ENCODE assay signal across 36 cellular contexts in the genomic region with DNA sequence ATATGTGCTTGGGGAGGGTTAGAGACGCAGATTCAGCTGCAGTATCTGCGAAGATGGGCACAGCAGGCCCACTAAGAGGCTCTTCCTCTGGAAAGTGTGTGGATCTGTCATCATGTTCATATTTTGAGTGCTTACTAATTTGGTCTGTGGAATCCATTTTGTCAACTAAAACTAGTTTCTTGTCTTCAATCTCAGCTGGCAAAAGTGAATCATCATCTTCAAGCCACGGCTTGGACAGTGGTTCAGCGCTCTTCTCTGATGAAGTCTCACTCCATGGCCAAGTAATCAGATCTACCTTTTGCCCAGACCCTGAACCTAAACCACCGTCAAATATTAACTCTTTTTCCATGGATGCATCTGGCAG.
"Had no signal": no experiment of that assay in that cellular context is flagged by ENCODE, and none has a peak within 500 bp of the region (broad histone marks: within the 10 kb centered on the region; RNA-seq: fewer than 3 reads in every experiment).

No MANE protein-coding gene starts in this region.

- H3K4me3 Mint-ChIP-seq: activated CD4-positive, alpha-beta T cell treated with anti-CD3 and anti-CD28 coated beads, Interleukin-2, amount 10 ng/mL, durations not matched to agents 7 days and 5 days; activated CD8-positive, alpha-beta memory T cell treated with anti-CD3 and anti-CD28 coated beads, Interleukin-2, amount 10 ng/mL, durations not matched to agents 7 days and 5 days; activated CD8-positive, alpha-beta T cell treated with anti-CD3 and anti-CD28 coated beads, Interleukin-2, amount 10 ng/mL, durations not matched to agents 7 days and 5 days; central memory CD8-positive, alpha-beta T cell; dendritic cell treated with granulocyte-macrophage colony-stimulating factor and Interleukin-4, amounts not matched to agents 40 ng/mL and 50 ng/mL, for 4 days; endodermal cell; mesothelial cell of epicardium; nephron progenitor cell; stimulated activated naive CD8-positive, alpha-beta T cell treated with anti-CD3 and anti-CD28 coated beads, Interleukin-15, amount 100 ng/mL, for 72 hours; T-helper 1 cell treated with Interleukin-12 subunit alpha and Interleukin-12 subunit beta and Interleukin-4 antibody, amounts not matched to agents 30 μg/mL and 1 μg/mL, for 36 hours had no signal

- H3K9me3 ChIP-seq: esophagus muscularis mucosa, gastroesophageal sphincter, neutrophil, ovary, prostate gland, thyroid gland, upper lobe of left lung, vagina had no signal

- H3K4me1 ChIP-seq: esophagus muscularis mucosa, gastroesophageal sphincter, prostate gland, thyroid gland, upper lobe of left lung, vagina had no signal

- H3K9me3 Mint-ChIP-seq: activated CD4-positive, alpha-beta T cell treated with anti-CD3 and anti-CD28 coated beads, Interleukin-2, amount 10 ng/mL, durations not matched to agents 7 days and 5 days; central memory CD8-positive, alpha-beta T cell; mesothelial cell of epicardium; nephron progenitor cell; T-helper 1 cell treated with Interleukin-12 subunit alpha and Interleukin-12 subunit beta and Interleukin-4 antibody, amounts not matched to agents 30 μg/mL and 1 μg/mL, for 36 hours had no signal

- ATAC-seq: activated CD4-positive, CD25-positive, alpha-beta regulatory T cell treated with anti-CD3 and anti-CD28 coated beads, Interleukin-2, amount 50 U/mL, for 24 hours; activated CD8-positive, alpha-beta memory T cell treated with anti-CD3 and anti-CD28 coated beads, Interleukin-2, amount 10 ng/mL, durations not matched to agents 7 days and 5 days; activated CD8-positive, alpha-beta T cell treated with anti-CD3 and anti-CD28 coated beads, Interleukin-2, amount 10 ng/mL, durations not matched to agents 7 days and 5 days; gastroesophageal sphincter; left cardiac atrium; sciatic nerve had no signal

- H3K36me3 ChIP-seq: esophagus muscularis mucosa, gastroesophageal sphincter, neutrophil, ovary, prostate gland, thyroid gland, upper lobe of left lung, vagina had no signal

- DNase-seq: activated CD4-positive, alpha-beta T cell treated with anti-CD3 and anti-CD28 coated beads, Interleukin-2, amount 10 ng/mL, durations not matched to agents 7 days and 5 days; activated CD8-positive, alpha-beta memory T cell treated with anti-CD3 and anti-CD28 coated beads, Interleukin-2, amount 10 ng/mL, durations not matched to agents 7 days and 5 days; activated CD8-positive, alpha-beta T cell treated with anti-CD3 and anti-CD28 coated beads, Interleukin-2, amount 10 ng/mL, durations not matched to agents 7 days and 5 days; activated gamma-delta T cell; activated naive CD4-positive, alpha-beta T cell treated with anti-CD3 and anti-CD28 coated beads, Interleukin-2, amount 50 U/mL, for 16 hours; anterior cingulate cortex; endodermal cell; head of caudate nucleus; hippocampal formation; left cardiac atrium; left ventricle myocardium superior; mammary epithelial cell; naive B cell; nephron progenitor cell; ovary; retina; stimulated activated CD4-positive, alpha-beta T cell treated with anti-CD3 and anti-CD28 coated beads, Interleukin-12 subunit alpha, Interleukin-12 subunit beta, amount 100 ng/mL, for 4 hours; stimulated activated CD4-positive, alpha-beta T cell treated with anti-CD3 and anti-CD28 coated beads, Interleukin-4, amount 100 ng/mL, for 1 hour; SW 1271; T-helper 9 cell; thyroid gland; upper lobe of left lung; WERI-Rb-1 had no signal

- H3K4me3 ChIP-seq: esophagus muscularis mucosa, gastroesophageal sphincter, ovary, prostate gland, skin epidermis, thyroid gland, upper lobe of left lung, vagina had no signal

- H3K27ac ChIP-seq: esophagus muscularis mucosa, gastroesophageal sphincter, neutrophil, ovary, prostate gland, skin epidermis, thyroid gland, upper lobe of left lung, vagina, WERI-Rb-1 had no signal

- H3K27me3 Mint-ChIP-seq: activated CD4-positive, alpha-beta T cell treated with anti-CD3 and anti-CD28 coated beads, Interleukin-2, amount 10 ng/mL, durations not matched to agents 7 days and 5 days; activated CD8-positive, alpha-beta memory T cell treated with anti-CD3 and anti-CD28 coated beads, Interleukin-2, amount 10 ng/mL, durations not matched to agents 7 days and 5 days; central memory CD8-positive, alpha-beta T cell; dendritic cell treated with granulocyte-macrophage colony-stimulating factor and Interleukin-4, amounts not matched to agents 40 ng/mL and 50 ng/mL, for 4 days; naive B cell; stimulated activated naive CD8-positive, alpha-beta T cell treated with anti-CD3 and anti-CD28 coated beads, Interleukin-15, amount 100 ng/mL, for 72 hours had no signal

- H3K27ac Mint-ChIP-seq: activated CD4-positive, alpha-beta T cell treated with anti-CD3 and anti-CD28 coated beads, Interleukin-2, amount 10 ng/mL, durations not matched to agents 7 days and 5 days; activated CD8-positive, alpha-beta memory T cell treated with anti-CD3 and anti-CD28 coated beads, Interleukin-2, amount 10 ng/mL, durations not matched to agents 7 days and 5 days; activated CD8-positive, alpha-beta T cell treated with anti-CD3 and anti-CD28 coated beads, Interleukin-2, amount 10 ng/mL, durations not matched to agents 7 days and 5 days; dendritic cell treated with granulocyte-macrophage colony-stimulating factor and Interleukin-4, amounts not matched to agents 40 ng/mL and 50 ng/mL, for 4 days; endodermal cell; mesothelial cell of epicardium; naive B cell; nephron progenitor cell; T-helper 1 cell treated with Interleukin-12 subunit alpha and Interleukin-12 subunit beta and Interleukin-4 antibody, amounts not matched to agents 30 μg/mL and 1 μg/mL, for 36 hours had no signal

- H3K27me3 ChIP-seq: esophagus muscularis mucosa, gastroesophageal sphincter, neutrophil, ovary, thyroid gland, upper lobe of left lung, vagina had no signal

- H3K4me1 Mint-ChIP-seq: activated CD4-positive, alpha-beta T cell treated with anti-CD3 and anti-CD28 coated beads, Interleukin-2, amount 10 ng/mL, durations not matched to agents 7 days and 5 days; activated CD8-positive, alpha-beta memory T cell treated with anti-CD3 and anti-CD28 coated beads, Interleukin-2, amount 10 ng/mL, durations not matched to agents 7 days and 5 days; central memory CD8-positive, alpha-beta T cell had no signal
